ENCODE assay signal across 16 cellular contexts in genomic region chr2:31054817-31055216, GRCh38.
DNase-seq lines count a peak whose midpoint lies in the region; ATAC-seq, FAIRE-seq and TF ChIP-seq lines count a peak whose summit lies in the region.
"Had no signal": no experiment of that assay in that cellular context is flagged by ENCODE, and none has a peak within 500 bp of the region (broad histone marks: within the 10 kb centered on the region; RNA-seq: fewer than 3 reads in every experiment).

No MANE protein-coding gene starts in this region.

- intact Hi-C loops in left ventricle myocardium superior (cut with micrococcal nuclease) (no loop called here), right cardiac atrium (cut with DNase I) (no loop called here)
- intact Hi-C loops in activated naive CD4-positive, alpha-beta T cell treated with anti-CD3 and anti-CD28 coated beads for 36 hours (cut with micrococcal nuclease), result no loop called here

- 67% methylated on average over 5 of the region's 5 CpGs for WGBS in right cardiac atrium
- 17 to 51% (median 32%) methylated on average over 5 of the region's 5 CpGs for WGBS in small intestine, 3 donors

- no peaks in the 10 kb centered on the region for H3K36me3 Mint-ChIP-seq in brain
- H3K36me3 Mint-ChIP-seq in activated naive CD4-positive, alpha-beta T cell treated with anti-CD3 and anti-CD28 coated beads for 36 hours (ENCODE audit: low read depth), result no peaks in the 10 kb centered on the region
- H3K36me3 Mint-ChIP-seq: CD8-positive, alpha-beta memory T cell had no signal

- no peak for TF ChIP-seq CTCF in brain (conservative IDR thresholded peaks at IDR 0.05)

- peaks cover 0 to 3% (median 0%) of the 10 kb centered on the region in 5 experiments for H3K9me3 Mint-ChIP-seq in brain
- no peaks in the 10 kb centered on the region for H3K9me3 Mint-ChIP-seq in activated naive CD4-positive, alpha-beta T cell treated with anti-CD3 and anti-CD28 coated beads for 36 hours

- CTCF ChIA-PET in activated naive CD4-positive, alpha-beta T cell treated with anti-CD3 and anti-CD28 coated beads for 36 hours (lab: Charles Lee), result no interaction called here

- no peak overlapping the region for H3K4me3 Mint-ChIP-seq in brain
- no peak overlapping the region for H3K4me3 Mint-ChIP-seq in activated naive CD4-positive, alpha-beta T cell treated with anti-CD3 and anti-CD28 coated beads for 36 hours
- H3K4me3 Mint-ChIP-seq: CD8-positive, alpha-beta memory T cell had no signal

- H3K9me3 ChIP-seq in right cardiac atrium (ENCODE audit: control insufficient read depth, low read length), result no peaks in the 10 kb centered on the region
- H3K9me3 ChIP-seq in small intestine (ENCODE audit: control insufficient read depth, low read depth), result no peaks in the 10 kb centered on the region
- H3K9me3 ChIP-seq: BE2C, Caco-2, HAP-1 had no signal

- H3K4me1 Mint-ChIP-seq in brain, result peaks cover 21% of the 10 kb centered on the region
- no peaks in the 10 kb centered on the region for H3K4me1 Mint-ChIP-seq in activated naive CD4-positive, alpha-beta T cell treated with anti-CD3 and anti-CD28 coated beads for 36 hours (ENCODE audit: low read depth)
- H3K4me1 Mint-ChIP-seq: CD8-positive, alpha-beta memory T cell had no signal

- FAIRE-seq in small intestine (lab: Jason Lieb, UNC), result no peak
- FAIRE-seq: A204.1, H1 had no signal

- DNase-seq in left ventricle myocardium superior (no peak), right cardiac atrium (no peak), HT-29 (ENCODE audit: low spot score) (peak; percentile 5), small intestine (peak; percentile 81), RKO (ENCODE audit: low spot score) (no peak), NCI-H345 (lab: John Stamatoyannopoulos, UW) (no peak)
- no peak for DNase-seq in activated naive CD4-positive, alpha-beta T cell treated with anti-CD3 and anti-CD28 coated beads for 36 hours
- DNase-seq: BE2C; Caco-2; CD8-positive, alpha-beta memory T cell; IMR-90 had no signal

- H3K27ac Mint-ChIP-seq in brain, result peak overlapping the region in 3 of 5 experiments; percentile 41 to 86 (median 61)
- no peak overlapping the region for H3K27ac Mint-ChIP-seq in activated naive CD4-positive, alpha-beta T cell treated with anti-CD3 and anti-CD28 coated beads for 36 hours
- H3K27ac Mint-ChIP-seq: CD8-positive, alpha-beta memory T cell had no signal

- H3K4me1 ChIP-seq in right cardiac atrium (ENCODE audit: control insufficient read depth, insufficient read depth, low read length) (peaks cover 2% of the 10 kb centered on the region), small intestine (ENCODE audit: control insufficient read depth in 2 of 2, insufficient read depth in 1 of 2, low read depth in 1 of 2, low read length in 1 of 2) (peaks cover 4 to 6% of the 10 kb centered on the region in 2 donors)
- H3K4me1 ChIP-seq: Caco-2, HAP-1 had no signal

- no peak overlapping the region for H3K4me3 ChIP-seq in right cardiac atrium (ENCODE audit: low read length)
- H3K4me3 ChIP-seq in small intestine (ENCODE audit: low read depth in 1 of 2, low read length in 2 of 2), result no peak overlapping the region
- H3K4me3 ChIP-seq: HAP-1 had no signal

- no peaks in the 10 kb centered on the region for H3K36me3 ChIP-seq in small intestine (ENCODE audit: control insufficient read depth in 2 of 2, insufficient read depth in 2 of 2, low read length in 2 of 2)
- H3K36me3 ChIP-seq: BE2C, HAP-1 had no signal

- H3K27ac ChIP-seq in right cardiac atrium (ENCODE audit: low read length) (no peak overlapping the region), small intestine (ENCODE audit: low read depth in 1 of 2, low read length in 1 of 2) (no peak overlapping the region)
- H3K27ac ChIP-seq: HL-60 had no signal

- H3K27me3 ChIP-seq in right cardiac atrium (ENCODE audit: control insufficient read depth, insufficient read depth), result no peaks in the 10 kb centered on the region
- no peaks in the 10 kb centered on the region for H3K27me3 ChIP-seq in small intestine (ENCODE audit: control insufficient read depth in 2 of 2, insufficient read depth in 2 of 2, low read length in 2 of 2)
- H3K27me3 ChIP-seq: BE2C had no signal

- H3K27me3 Mint-ChIP-seq in brain, result peaks cover 15% of the 10 kb centered on the region
- H3K27me3 Mint-ChIP-seq in activated naive CD4-positive, alpha-beta T cell treated with anti-CD3 and anti-CD28 coated beads for 36 hours (ENCODE audit: low read depth), result no peaks in the 10 kb centered on the region

- ATAC-seq in left ventricle myocardium superior (peak; percentile 62), right cardiac atrium (no peak)

Comparison
In these comparisons a context has a peak if more than half of its experiments do, and no peak if none do; other contexts are left out.
1. DNase-seq: peak in HT-29 (single experiment) and small intestine (single experiment); none in left ventricle myocardium superior (single experiment), right cardiac atrium (0 of 3), RKO (single experiment), activated naive CD4-positive, alpha-beta T cell treated with anti-CD3 and anti-CD28 coated beads for 36 hours (single experiment) and NCI-H345 (single experiment).